8 cellular contexts compared by ENCODE assay signal in genomic region chr9:127049044-127049443, GRCh38.
DNase-seq lines count a peak whose midpoint lies in the region; ATAC-seq, FAIRE-seq and TF ChIP-seq lines count a peak whose summit lies in the region.

No MANE protein-coding gene starts in this region.

- no peak for TF ChIP-seq POLR2A in H54 (IDR thresholded peaks at IDR 0.05; ENCODE audit: low read depth, low read length)

- no peaks in the 10 kb centered on the region for H3K9me3 ChIP-seq in CD4-positive, alpha-beta T cell (ENCODE audit: control insufficient read depth, low read length)

- H3K9me3 Mint-ChIP-seq in CD4-positive, alpha-beta T cell = no peaks in the 10 kb centered on the region

- peak; percentile 73 for ATAC-seq in CD4-positive, alpha-beta T cell (ENCODE audit: poor library complexity)

- intact Hi-C loops in CD4-positive, alpha-beta T cell (cut with DNase I, micrococcal nuclease) = loop anchor here in 1 of 2 experiments (5.0 kb wide), 1 partner anchor 62 kb away; no protein-coding TSS in a partner anchor

- H3K27me3 ChIP-seq in CD4-positive, alpha-beta T cell (ENCODE audit: control insufficient read depth, insufficient read depth, low read length) = no peaks in the 10 kb centered on the region

- H3K4me1 Mint-ChIP-seq in CD4-positive, alpha-beta T cell (ENCODE audit: low read depth) = peaks cover 24% of the 10 kb centered on the region

- H3K27ac Mint-ChIP-seq in CD4-positive, alpha-beta T cell = no peak overlapping the region

- peak; percentile 99 for FAIRE-seq in H54 (lab: Jason Lieb, UNC)

- H3K36me3 Mint-ChIP-seq in CD4-positive, alpha-beta T cell (ENCODE audit: low read depth) = no peaks in the 10 kb centered on the region

- no peak overlapping the region for H3K27ac ChIP-seq in CD4-positive, alpha-beta T cell (ENCODE audit: low read depth, low read length)

- DNase-seq in CD4-positive, alpha-beta T cell = peak in 3 of 10 experiments; percentile 7 to 10 (median 8)
- peak; percentile 94 for DNase-seq in H54 (ENCODE audit: insufficient read length, low spot score)
- peak; percentile 87 to 98 for DNase-seq in SW 1271 (lab: John Stamatoyannopoulos, UW)
- DNase-seq in epithelial cell of proximal tubule (ENCODE audit: low read depth) = peak; percentile 62
- peak; percentile 49 for DNase-seq in putamen (ENCODE audit: low spot score)
- DNase-seq in OCI-M1 (lab: John Stamatoyannopoulos, UW) = no peak
- no peak for DNase-seq in OCI-M2 (lab: John Stamatoyannopoulos, UW; ENCODE audit: unreplicated experiment)
- no peak for DNase-seq in NCI-H128 (lab: John Stamatoyannopoulos, UW; ENCODE audit: unreplicated experiment)

- peak; percentile 4 for TF ChIP-seq CTCF in CD4-positive, alpha-beta T cell (IDR thresholded peaks at IDR 0.05)
- TF ChIP-seq CTCF in epithelial cell of proximal tubule (conservative IDR thresholded peaks at IDR 0.05; ENCODE audit: low read depth, low read length) = peak; percentile 38

- CTCF ChIA-PET in CD4-positive, alpha-beta T cell (lab: Charles Lee) = interaction anchor here (1.3 kb wide), 1 partner anchor 108 kb away, joined by 5 read pairs; no protein-coding TSS in a partner anchor

- H3K4me3 Mint-ChIP-seq in CD4-positive, alpha-beta T cell = peak overlapping the region; percentile 15

- H3K4me3 ChIP-seq in epithelial cell of proximal tubule (ENCODE audit: low read depth, low read length) = no peak overlapping the region

- no peaks in the 10 kb centered on the region for H3K27me3 Mint-ChIP-seq in CD4-positive, alpha-beta T cell

- POLR2A ChIA-PET in CD4-positive, alpha-beta T cell (lab: Charles Lee) = interaction anchor here (0.6 to 1.2 kb wide), 3 partner anchors 12 to 1435 kb away, joined by 3 to 5 read pairs (median 3); no protein-coding TSS in a partner anchor

Comparison
In these comparisons a context has a peak if more than half of its experiments do, and no peak if none do; other contexts are left out.
1. DNase-seq: peak in H54 (single experiment), SW 1271 (2 of 2), epithelial cell of proximal tubule (single experiment) and putamen (single experiment); none in OCI-M1 (single experiment), OCI-M2 (single experiment) and NCI-H128 (single experiment).